Comparison of ENCODE assay signal across 8 cellular contexts in genomic region chr5:58891072-58891970, GRCh38.
DNase-seq lines count a peak whose midpoint lies in the region; ATAC-seq, FAIRE-seq and TF ChIP-seq lines count a peak whose summit lies in the region.

No MANE protein-coding gene starts in this region.

- 13% methylated on average over 14 of the region's 18 CpGs for WGBS in mammary epithelial cell (ENCODE audit: low coverage, missing lambda C conversion rate)

- H3K27ac ChIP-seq in mammary epithelial cell (ENCODE audit: insufficient read depth, low read depth, low read length) (no peak overlapping the region), keratinocyte (ENCODE audit: control insufficient read depth, insufficient read depth, low read length) (peak overlapping the region; percentile 41)

- H3K79me2 ChIP-seq in mammary epithelial cell (ENCODE audit: insufficient read depth, low read length) (no peaks in the 10 kb centered on the region), keratinocyte (ENCODE audit: control insufficient read depth, insufficient read depth, low read length) (no peaks in the 10 kb centered on the region)

- ATAC-seq in GM21526 (IDR thresholded peaks at IDR 0.05; ENCODE audit: low FRiP score, unreplicated experiment) (peak; percentile 68), WTC11 (peak; percentile 79), GM18520 (IDR thresholded peaks at IDR 0.05; ENCODE audit: unreplicated experiment) (no peak)

- POLR2A ChIA-PET in WTC11 (lab: Charles Lee) = interaction anchor here (0.8 kb wide), 1 partner anchor 90 kb away, joined by 4 read pairs; no protein-coding TSS in a partner anchor

- no peak overlapping the region for H3K27ac Mint-ChIP-seq in WTC11

- H3K9me1 ChIP-seq in keratinocyte (ENCODE audit: control insufficient read depth, extremely low read depth, insufficient read depth, low read length) = no peaks in the 10 kb centered on the region

- H4K20me1 ChIP-seq in mammary epithelial cell (ENCODE audit: insufficient read depth, low read length) = no peaks in the 10 kb centered on the region
- H4K20me1 ChIP-seq in keratinocyte (ENCODE audit: control insufficient read depth, extremely low read depth, insufficient read depth, low read length) = no peaks in the 10 kb centered on the region

- dilution Hi-C loops in mammary epithelial cell (cut with HindIII; ENCODE audit: low sequenced_read_pairs) (no loop called here), keratinocyte (cut with MboI; ENCODE audit: extremely low pct_ligation_motif_present, low sequenced_read_pairs) (no loop called here)

- intact Hi-C loops in mammary epithelial cell (cut with micrococcal nuclease) = loop anchor here (1.0 to 5.0 kb wide), 3 partner anchors 116 to 491 kb away; no protein-coding TSS in a partner anchor

- DNase-seq in CD1c-positive myeloid dendritic cell (ENCODE audit: extremely low spot score) (peak; percentile 66), NCI-H187 treated with DMSO at 0.1 percent for 48 hours (lab: John Stamatoyannopoulos, UW) (peak; percentile 65), WTC11 (ENCODE audit: low spot score) (peak; percentile 78), mammary epithelial cell (peak; percentile 76), keratinocyte (ENCODE audit: low read depth, low spot score) (peak; percentile 44)
- peak; percentile 28 to 57 for DNase-seq in stimulated activated CD4-positive, alpha-beta T cell treated with anti-CD3 and anti-CD28 coated beads, Interleukin-15, amount 100 ng/mL, for 48 hours (ENCODE audit: low read depth in 2 of 2)

- H3K27me3 ChIP-seq in mammary epithelial cell (ENCODE audit: insufficient read depth, low read length) (no peaks in the 10 kb centered on the region), keratinocyte (ENCODE audit: control insufficient read depth, extremely low read depth, insufficient read depth, low read length) (no peaks in the 10 kb centered on the region)

- H3K4me1 ChIP-seq in mammary epithelial cell (ENCODE audit: insufficient read depth, low read length) (peaks cover 9% of the 10 kb centered on the region), keratinocyte (ENCODE audit: control insufficient read depth, extremely low read depth, insufficient read depth, low read length) (peaks cover 20% of the 10 kb centered on the region)

- H3K36me3 Mint-ChIP-seq in WTC11 = no peaks in the 10 kb centered on the region

- H3K9ac ChIP-seq in mammary epithelial cell (ENCODE audit: insufficient read depth, low read length) (no peak overlapping the region), keratinocyte (ENCODE audit: control insufficient read depth, extremely low read depth, insufficient read depth, low read length) (peak overlapping the region; percentile 23)

- peak overlapping the region; percentile 5 to 14 (median 5) for H3K4me3 ChIP-seq in mammary epithelial cell (replicated peaks in 1 of 3; ENCODE audit: insufficient read depth in 1 of 3, low read depth in 2 of 3, low read length in 3 of 3)
- peak overlapping the region in 2 of 3 experiments; percentile 30 to 32 for H3K4me3 ChIP-seq in keratinocyte (ENCODE audit: control insufficient read depth in 2 of 3, extremely low read depth in 1 of 3, insufficient read depth in 2 of 3, low read depth in 1 of 3, low read length in 3 of 3)

- peaks cover 2% of the 10 kb centered on the region for H3K27me3 Mint-ChIP-seq in WTC11 (ENCODE audit: low read depth)

- peak; percentile 34 for FAIRE-seq in keratinocyte (lab: Jason Lieb, UNC)

- peak overlapping the region; percentile 70 for H2AFZ ChIP-seq in mammary epithelial cell (ENCODE audit: low read depth, low read length)
- H2AFZ ChIP-seq in keratinocyte (ENCODE audit: control insufficient read depth, low read length) = peak overlapping the region; percentile 44

- H3K4me3 Mint-ChIP-seq in WTC11 = no peak overlapping the region

- H3K9me3 ChIP-seq in mammary epithelial cell (replicated peaks; ENCODE audit: insufficient read depth, low read length) = no peaks in the 10 kb centered on the region
- no peaks in the 10 kb centered on the region for H3K9me3 ChIP-seq in keratinocyte (ENCODE audit: control insufficient read depth, low read depth, low read length)

- H3K4me1 Mint-ChIP-seq in WTC11 = peaks cover 22% of the 10 kb centered on the region

- H3K36me3 ChIP-seq in mammary epithelial cell (ENCODE audit: insufficient read depth, low read length) = no peaks in the 10 kb centered on the region
- H3K36me3 ChIP-seq in keratinocyte (ENCODE audit: control insufficient read depth in 2 of 2, extremely low read depth in 1 of 2, insufficient read depth in 2 of 2, low read length in 2 of 2) = no peaks in the 10 kb centered on the region

- TF ChIP-seq CTCF in WTC11 (IDR thresholded peaks at IDR 0.05) = peak; percentile 50
- peak; percentile 74 to 87 for TF ChIP-seq CTCF in mammary epithelial cell (conservative IDR thresholded peaks at IDR 0.05 in 1 of 2, IDR thresholded peaks at IDR 0.05 in 1 of 2; ENCODE audit: extremely low read depth in 1 of 2, insufficient read depth in 1 of 2, low read depth in 1 of 2, low read length in 2 of 2)
- TF ChIP-seq CTCF in keratinocyte (optimal IDR thresholded peaks at IDR 0.05 in 1 of 3, IDR thresholded peaks at IDR 0.05 in 1 of 3, conservative IDR thresholded peaks at IDR 0.05 in 1 of 3; ENCODE audit: extremely low read depth in 1 of 3, insufficient read depth in 2 of 3, low read length in 3 of 3) = peak; percentile 60 to 77 (median 64)

- no TSS peak for BruUV-seq in mammary epithelial cell (replicated peaks; lab: Mats Ljungman, UMichigan)

- H3K4me2 ChIP-seq in mammary epithelial cell (ENCODE audit: insufficient read depth, low read depth, low read length) = peak overlapping the region; percentile 58
- H3K4me2 ChIP-seq in keratinocyte (ENCODE audit: control insufficient read depth, extremely low read depth, insufficient read depth, low read depth, low read length) = peak overlapping the region; percentile 68

- in situ Hi-C loops in mammary epithelial cell (cut with MboI; ENCODE audit: low sequenced_read_pairs in 2 of 2) = loop anchor here (5.0 to 25.0 kb wide), 6 partner anchors 93 to 496 kb away; no protein-coding TSS in a partner anchor

- no peaks in the 10 kb centered on the region for H3K9me3 Mint-ChIP-seq in WTC11

- CTCF ChIA-PET in WTC11 (lab: Charles Lee) = interaction anchor here (0.6 to 1.9 kb wide), 45 partner anchors 10 to 818 kb away, joined by 3 to 33 read pairs (median 4); no protein-coding TSS in a partner anchor
- CTCF ChIA-PET in mammary epithelial cell (lab: Charles Lee; ENCODE audit: low non-redundant PET) = interaction anchor here (0.6 to 0.9 kb wide), 8 partner anchors 30 to 1588 kb away, joined by 3 to 10 read pairs (median 6); no protein-coding TSS in a partner anchor

TF ChIP-seq in WTC11, 78 proteins besides CTCF, POLR2A, EP300 and RAD21:
- no peak for TF ChIP-seq ESRRA (CRISPR knock-in tag; IDR thresholded peaks at IDR 0.05; ENCODE audit: borderline replicate concordance)
- TF ChIP-seq MXD4 (CRISPR knock-in tag; IDR thresholded peaks at IDR 0.05; ENCODE audit: borderline replicate concordance) = no peak
- TF ChIP-seq ZNF281 (CRISPR knock-in tag; IDR thresholded peaks at IDR 0.05) = no peak
TF ChIP-seq in WTC11: peak in this region for 0.
